Comparison of ENCODE assay signal across 20 cellular contexts in the genomic region with DNA sequence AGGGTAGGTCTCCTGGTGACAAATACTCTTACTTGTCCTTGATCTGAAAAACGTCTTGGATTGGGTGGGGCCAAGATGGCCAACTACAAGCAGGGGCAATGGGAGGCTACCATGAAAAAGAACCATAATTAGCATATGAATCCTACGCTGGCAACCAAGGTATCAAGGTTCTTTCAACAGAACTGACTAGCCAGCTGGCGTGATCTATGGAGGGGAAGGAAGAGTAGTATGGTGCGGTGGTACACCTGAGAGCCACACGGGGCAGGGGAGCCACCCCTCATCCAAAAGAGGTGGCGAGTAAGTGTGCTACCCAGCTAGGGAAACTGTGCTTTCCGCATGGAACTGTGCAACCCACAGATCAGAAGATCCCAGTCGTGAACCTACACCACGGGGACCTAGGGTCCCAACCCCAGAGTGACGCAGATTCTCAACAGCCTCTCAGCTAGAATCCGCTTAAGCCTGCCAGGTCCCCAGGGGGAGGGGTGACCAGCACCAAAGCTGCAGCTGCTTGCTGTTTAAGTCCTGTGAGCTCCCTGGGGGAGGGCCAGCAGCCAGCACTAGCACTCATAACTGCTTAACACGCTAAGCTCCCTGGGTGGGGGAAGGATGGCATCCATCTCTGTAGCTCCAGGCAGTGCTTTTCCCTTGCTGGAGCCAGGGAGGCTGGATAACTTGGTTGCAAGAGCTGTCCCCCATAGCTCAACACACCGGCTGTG.
"Had no signal": no experiment of that assay in that cellular context is flagged by ENCODE, and none has a peak within 500 bp of the region (broad histone marks: within the 10 kb centered on the region; RNA-seq: fewer than 3 reads in every experiment).

No MANE protein-coding gene starts in this region.

- H2AFZ ChIP-seq: parathyroid adenoma had no signal

- ATAC-seq: activated naive CD8-positive, alpha-beta T cell treated with anti-CD3 and anti-CD28 coated beads, Interleukin-2, amount 50 U/mL, for 24 hours; heart left ventricle; stimulated activated naive CD8-positive, alpha-beta T cell treated with anti-CD3 and anti-CD28 coated beads, Interleukin-15, Interleukin-2, amounts not matched to agents 100 U/mL and 50 U/mL, for 24 hours had no signal

- H3K27me3 Mint-ChIP-seq: activated naive CD8-positive, alpha-beta T cell treated with anti-CD3 and anti-CD28 coated beads, Interleukin-2, amount 50 U/mL, for 24 hours; dendritic cell treated with granulocyte-macrophage colony-stimulating factor and Interleukin-4, amounts not matched to agents 40 ng/mL and 50 ng/mL, for 4 days had no signal

- H3K27me3 ChIP-seq: breast epithelium, heart left ventricle, neutrophil, transverse colon, vagina had no signal

- H3K9me3 ChIP-seq: neutrophil, vagina had no signal

- H3K27ac Mint-ChIP-seq: activated naive CD8-positive, alpha-beta T cell treated with anti-CD3 and anti-CD28 coated beads, Interleukin-2, amount 50 U/mL, for 24 hours; dendritic cell treated with granulocyte-macrophage colony-stimulating factor and Interleukin-4, amounts not matched to agents 40 ng/mL and 50 ng/mL, for 4 days; T-helper 2 cell treated with Interferon-gamma antibody and Interleukin-4, amounts not matched to agents 5 μg/mL and 100 μg/mL, for 36 hours had no signal

- H3K36me3 ChIP-seq: breast epithelium, heart left ventricle, neutrophil, transverse colon, vagina had no signal

- H3K4me3 Mint-ChIP-seq: activated naive CD8-positive, alpha-beta T cell treated with anti-CD3 and anti-CD28 coated beads, Interleukin-2, amount 50 U/mL, for 24 hours; dendritic cell treated with granulocyte-macrophage colony-stimulating factor and Interleukin-4, amounts not matched to agents 40 ng/mL and 50 ng/mL, for 4 days; T-helper 2 cell treated with Interferon-gamma antibody and Interleukin-4, amounts not matched to agents 5 μg/mL and 100 μg/mL, for 36 hours had no signal

- DNase-seq: activated CD4-positive, CD25-positive, alpha-beta regulatory T cell treated with anti-CD3 and anti-CD28 coated beads, Interleukin-2, amount 50 U/mL, for 72 hours; activated naive CD4-positive, alpha-beta T cell treated with Interleukin-2 at 50 U/mL for 16 hours; activated naive CD8-positive, alpha-beta T cell treated with anti-CD3 and anti-CD28 coated beads, Interleukin-2, amount 50 U/mL, for 24 hours; aorta; cerebellar nuclear complex; effector memory CD4-positive, alpha-beta T cell; islet precursor cell; stimulated activated CD4-positive, alpha-beta T cell treated with anti-CD3 and anti-CD28 coated beads, Interleukin-15, amount 100 ng/mL, for 24 hours; stimulated activated CD4-positive, alpha-beta T cell treated with anti-CD3 and anti-CD28 coated beads, Interleukin-4, amount 100 ng/mL, for 24 hours; stimulated activated naive CD8-positive, alpha-beta T cell treated with anti-CD3 and anti-CD28 coated beads, Interleukin-15, Interleukin-2, amounts not matched to agents 100 U/mL and 50 U/mL, for 24 hours; transverse colon had no signal

- FAIRE-seq: frontal cortex had no signal

- H3K4me3 ChIP-seq: breast epithelium, heart left ventricle, skin epidermis, transverse colon, vagina had no signal

- H3K9ac ChIP-seq: parathyroid adenoma had no signal

- H3K27ac ChIP-seq: breast epithelium, heart left ventricle, neutrophil, parathyroid adenoma, skin epidermis, transverse colon, vagina had no signal

- H3K4me1 Mint-ChIP-seq: activated naive CD8-positive, alpha-beta T cell treated with anti-CD3 and anti-CD28 coated beads, Interleukin-2, amount 50 U/mL, for 24 hours had no signal

- H3K4me1 ChIP-seq: breast epithelium, heart left ventricle, parathyroid adenoma, transverse colon, vagina had no signal
